21 cellular contexts compared by ENCODE assay signal in the genomic region with DNA sequence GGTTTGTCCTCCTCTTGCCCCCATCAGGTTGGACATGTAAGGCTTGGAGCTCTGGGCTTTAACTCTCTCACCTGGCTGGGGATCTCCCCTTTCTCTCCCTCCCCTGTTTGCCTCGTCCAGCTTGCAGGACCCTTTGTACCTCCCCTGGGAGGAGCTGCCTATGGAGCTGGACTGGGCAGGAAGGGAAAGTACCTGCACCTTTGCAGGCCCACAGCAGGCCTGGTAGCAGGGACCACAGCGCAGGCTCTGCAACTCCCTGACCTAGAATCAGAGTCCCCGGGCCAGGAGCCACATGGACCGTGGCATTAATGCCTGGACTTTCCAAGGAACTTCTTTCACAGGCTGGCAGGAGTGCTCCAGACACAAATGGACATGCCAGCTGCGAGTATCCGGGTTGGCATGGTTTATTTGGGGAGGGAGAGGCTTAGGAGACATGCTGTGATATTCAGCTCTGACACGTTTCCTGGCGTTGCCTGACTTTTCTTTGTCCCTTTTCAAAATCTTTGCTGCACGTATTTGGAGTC.
DNase-seq lines count a peak whose midpoint lies in the region; ATAC-seq and TF ChIP-seq lines count a peak whose summit lies in the region.
"Had no signal": no experiment of that assay in that cellular context is flagged by ENCODE, and none has a peak within 500 bp of the region (broad histone marks: within the 10 kb centered on the region; RNA-seq: fewer than 3 reads in every experiment).

No MANE protein-coding gene starts in this region.

- H3K4me1 Mint-ChIP-seq in CD8-positive, alpha-beta memory T cell = no peaks in the 10 kb centered on the region
- H3K4me1 Mint-ChIP-seq: T-cell had no signal

- no peak overlapping the region for H3K56ac ChIP-seq in IMR-90 (ENCODE audit: extremely low read depth, insufficient read depth, low read length)

- no TSS peak for BruUV-seq in IMR-90 (replicated peaks; lab: Mats Ljungman, UMichigan)

- dilution Hi-C loops in IMR-90 (cut with HindIII; ENCODE audit: low sequenced_read_pairs, unreplicated experiment) = no loop called here

- CTCF ChIA-PET in IMR-90 (lab: Yijun Ruan, JAX) = interaction anchor here (0.7 to 2.4 kb wide), 2 partner anchors 10 to 38 kb away, joined by 3 to 7 read pairs; no protein-coding TSS in a partner anchor
- CTCF ChIA-PET in CD8-positive, alpha-beta memory T cell (lab: Charles Lee) = no interaction called here

- H3K4me3 ChIP-seq in IMR-90 (ENCODE audit: insufficient read depth, low read depth, low read length) = no peak overlapping the region
- H3K4me3 ChIP-seq in neuronal stem cell (ENCODE audit: low read length in 2 of 2) = no peak overlapping the region
- H3K4me3 ChIP-seq in aorta (ENCODE audit: low read length in 2 of 2) = no peak overlapping the region
- no peak overlapping the region for H3K4me3 ChIP-seq in CD8-positive, alpha-beta memory T cell (ENCODE audit: low read length)

- DNase-seq in IMR-90 (no peak), cerebellum (ENCODE audit: low spot score) (peak; percentile 22), neuronal stem cell (ENCODE audit: low spot score) (no peak), aorta (no peak), NCI-H2171 treated with DMSO at 0.1 percent for 48 hours (lab: John Stamatoyannopoulos, UW) (no peak)
- DNase-seq in CD8-positive, alpha-beta memory T cell = no peak
- DNase-seq: BE2C, GDM1, H9, HFFc6, NCI-H1092, NCI-H1417 treated with DMSO at 0.1 percent for 48 hours, NCI-H1694 treated with DMSO at 0.1 percent for 48 hours, NCI-H2081, NCI-H226, NCI-H510A, NCI-H69, SHP77, T-cell had no signal

- ATAC-seq in IMR-90 (ENCODE audit: low read depth) (no peak), aorta (ENCODE audit: low FRiP score) (peak; percentile 19), HG02588 (IDR thresholded peaks at IDR 0.05; ENCODE audit: unreplicated experiment) (no peak)
- ATAC-seq: T-cell had no signal

- H3K4ac ChIP-seq in IMR-90 (ENCODE audit: low read depth, low read length) (no peak overlapping the region), neuronal stem cell (ENCODE audit: low read length) (no peak overlapping the region)

- no peaks in the 10 kb centered on the region for H3K36me3 Mint-ChIP-seq in CD8-positive, alpha-beta memory T cell
- H3K36me3 Mint-ChIP-seq: T-cell had no signal

- H3K27ac Mint-ChIP-seq in CD8-positive, alpha-beta memory T cell = no peak overlapping the region
- H3K27ac Mint-ChIP-seq: HFFc6, T-cell had no signal

- H3K79me1 ChIP-seq in IMR-90 (ENCODE audit: low read depth in 1 of 2, low read length in 2 of 2) = no peaks in the 10 kb centered on the region
- H3K79me1 ChIP-seq in neuronal stem cell (ENCODE audit: low read depth, low read length) = no peaks in the 10 kb centered on the region

- no peaks in the 10 kb centered on the region for H4K20me1 ChIP-seq in IMR-90 (ENCODE audit: insufficient read depth, low read length)

- no peak for TF ChIP-seq CTCF in IMR-90 (conservative IDR thresholded peaks at IDR 0.05; ENCODE audit: low read depth, low read length)

- no peak for TF ChIP-seq RAD21 in IMR-90 (IDR thresholded peaks at IDR 0.05; ENCODE audit: low read length)

- H3K36me3 ChIP-seq in IMR-90 (ENCODE audit: control insufficient read depth, insufficient read depth, low read length) (no peaks in the 10 kb centered on the region), neuronal stem cell (replicated peaks in 1 of 2; ENCODE audit: control insufficient read depth in 2 of 2, insufficient read depth in 2 of 2, low read length in 2 of 2) (no peaks in the 10 kb centered on the region), aorta (ENCODE audit: control insufficient read depth in 1 of 2, insufficient read depth in 2 of 2, low read length in 1 of 2) (no peaks in the 10 kb centered on the region)
- H3K36me3 ChIP-seq in CD8-positive, alpha-beta memory T cell (ENCODE audit: insufficient read depth, low read length) = no peaks in the 10 kb centered on the region
- H3K36me3 ChIP-seq: BE2C had no signal

- H2BK12ac ChIP-seq in neuronal stem cell (ENCODE audit: low read length) = no peak overlapping the region

- H2AK5ac ChIP-seq in IMR-90 (ENCODE audit: low read depth, low read length) (no peak overlapping the region), neuronal stem cell (ENCODE audit: low read depth, low read length) (no peak overlapping the region)

- no peak overlapping the region for H3K4me2 ChIP-seq in IMR-90 (ENCODE audit: low read depth, low read length)
- no peak overlapping the region for H3K4me2 ChIP-seq in neuronal stem cell (ENCODE audit: insufficient read depth, low read length, poor library complexity, severe bottlenecking)

- TF ChIP-seq POLR2A in IMR-90 (IDR thresholded peaks at IDR 0.05; ENCODE audit: low read depth, low read length) = no peak

- H3K18ac ChIP-seq in IMR-90 (ENCODE audit: low read depth, low read length) (no peak overlapping the region), neuronal stem cell (ENCODE audit: low read length) (no peak overlapping the region)

- H3K9ac ChIP-seq in IMR-90 (ENCODE audit: low read depth, low read length) = no peak overlapping the region
- no peak overlapping the region for H3K9ac ChIP-seq in neuronal stem cell (ENCODE audit: low read depth, low read length, poor library complexity)

- H3K9me3 ChIP-seq in IMR-90 (ENCODE audit: control insufficient read depth, insufficient read depth, low read length) (no peaks in the 10 kb centered on the region), neuronal stem cell (replicated peaks in 1 of 2; ENCODE audit: control insufficient read depth in 2 of 2, insufficient read depth in 1 of 2, low read depth in 1 of 2, low read length in 2 of 2) (no peaks in the 10 kb centered on the region), aorta (ENCODE audit: control insufficient read depth, low read length) (no peaks in the 10 kb centered on the region)
- no peaks in the 10 kb centered on the region for H3K9me3 ChIP-seq in CD8-positive, alpha-beta memory T cell (ENCODE audit: low read length)
- H3K9me3 ChIP-seq: BE2C had no signal

- H2BK15ac ChIP-seq in IMR-90 (ENCODE audit: low read depth, low read length) (no peak overlapping the region), neuronal stem cell (ENCODE audit: low read length) (no peak overlapping the region)

- in situ Hi-C loops in IMR-90 (cut with MboI; ENCODE audit: low sequenced_read_pairs) = no loop called here

- no peak overlapping the region for H4K8ac ChIP-seq in IMR-90 (ENCODE audit: low read depth in 2 of 2, low read length in 2 of 2)
- no peak overlapping the region for H4K8ac ChIP-seq in neuronal stem cell (ENCODE audit: low read depth, low read length)

- no peaks in the 10 kb centered on the region for H3K4me1 ChIP-seq in IMR-90 (ENCODE audit: control insufficient read depth, insufficient read depth, low read length)
- no peaks in the 10 kb centered on the region for H3K4me1 ChIP-seq in neuronal stem cell (ENCODE audit: control insufficient read depth in 2 of 2, insufficient read depth in 1 of 2, low read depth in 1 of 2, low read length in 2 of 2)
- H3K4me1 ChIP-seq in aorta (ENCODE audit: control insufficient read depth in 1 of 2, insufficient read depth in 2 of 2, low read length in 2 of 2) = no peaks in the 10 kb centered on the region
- no peaks in the 10 kb centered on the region for H3K4me1 ChIP-seq in CD8-positive, alpha-beta memory T cell (ENCODE audit: insufficient read depth, low read length)
- H3K4me1 ChIP-seq: BE2C had no signal

- H2BK120ac ChIP-seq in IMR-90 (ENCODE audit: low read depth, low read length) (no peak overlapping the region), neuronal stem cell (ENCODE audit: low read depth, low read length) (no peak overlapping the region)

- H3K27me3 ChIP-seq in IMR-90 (ENCODE audit: control insufficient read depth, insufficient read depth, low read length) = peaks cover 2% of the 10 kb centered on the region
- peaks cover 0 to 8% (median 0%) of the 10 kb centered on the region in 3 experiments for H3K27me3 ChIP-seq in neuronal stem cell (ENCODE audit: control insufficient read depth in 3 of 3, insufficient read depth in 3 of 3, low read depth in 1 of 3, low read length in 3 of 3)
- H3K27me3 ChIP-seq in aorta (ENCODE audit: control insufficient read depth in 1 of 2, insufficient read depth in 2 of 2, low read length in 1 of 2) = no peaks in the 10 kb centered on the region
- H3K27me3 ChIP-seq in CD8-positive, alpha-beta memory T cell (ENCODE audit: insufficient read depth, low read length, poor library complexity, severe bottlenecking) = peaks cover 3% of the 10 kb centered on the region

- H3K23ac ChIP-seq in IMR-90 (ENCODE audit: low read depth, low read length) = no peak overlapping the region
- H3K23ac ChIP-seq in neuronal stem cell (ENCODE audit: low read depth, low read length, poor library complexity) = peak overlapping the region; percentile 82

- H3K27me3 Mint-ChIP-seq in CD8-positive, alpha-beta memory T cell = peaks cover 7 to 22% of the 10 kb centered on the region in 2 donors

- no peak overlapping the region for H3K4me3 Mint-ChIP-seq in CD8-positive, alpha-beta memory T cell
- H3K4me3 Mint-ChIP-seq: H9, HFFc6, T-cell had no signal

- H2BK5ac ChIP-seq in IMR-90 (ENCODE audit: low read depth, low read length, poor library complexity, severe bottlenecking) (no peak overlapping the region), neuronal stem cell (ENCODE audit: low read length) (no peak overlapping the region)

- H4K91ac ChIP-seq in IMR-90 (ENCODE audit: insufficient read depth, low read depth, low read length) (no peak overlapping the region), neuronal stem cell (ENCODE audit: low read depth, low read length, poor library complexity) (no peak overlapping the region)

- 71% methylated on average over 2 of the region's 9 CpGs; no CpG with 5 or more reads in 1 of the 2 experiments for WGBS in IMR-90 (ENCODE audit: extremely low coverage in 2 of 2, insufficient read length in 1 of 2), 2 experiments
- WGBS in neuronal stem cell (ENCODE audit: extremely low coverage in 2 of 2, insufficient read length in 2 of 2, insufficient replicate concordance in 1 of 2), 2 donors = no CpG with 5 or more reads among the region's 9 CpGs
- 66 to 67% methylated on average over 9 of the region's 9 CpGs for WGBS in aorta, 2 donors

- no peak overlapping the region for H4K5ac ChIP-seq in IMR-90 (ENCODE audit: low read depth, low read length)

- H2AFZ ChIP-seq in IMR-90 (replicated peaks; ENCODE audit: low read length, poor library complexity) (no peak overlapping the region), neuronal stem cell (ENCODE audit: low read length) (no peak overlapping the region)

- no peaks in the 10 kb centered on the region for H3K9me3 Mint-ChIP-seq in CD8-positive, alpha-beta memory T cell
- H3K9me3 Mint-ChIP-seq: H9, HFFc6, T-cell had no signal

- H3K14ac ChIP-seq in IMR-90 (replicated peaks; ENCODE audit: low read depth, low read length) (no peak overlapping the region), neuronal stem cell (ENCODE audit: low read length) (no peak overlapping the region)

- no peaks in the 10 kb centered on the region; the same call in 1 of the 2 replicates for H3K9me1 ChIP-seq in IMR-90 (ENCODE audit: insufficient read depth, low read length)

- H3K27ac ChIP-seq in IMR-90 (ENCODE audit: insufficient read depth, low read length) = no peak overlapping the region
- H3K27ac ChIP-seq in neuronal stem cell (replicated peaks; ENCODE audit: low read length) = no peak overlapping the region
- no peak overlapping the region for H3K27ac ChIP-seq in aorta (ENCODE audit: low read depth in 1 of 2, low read length in 2 of 2)
- H3K27ac ChIP-seq in CD8-positive, alpha-beta memory T cell (ENCODE audit: low read depth, low read length) = no peak overlapping the region
- H3K27ac ChIP-seq: RWPE1 had no signal

- POLR2A ChIA-PET in IMR-90 (lab: Charles Lee; ENCODE audit: unreplicated experiment) = no interaction called here
- POLR2A ChIA-PET in CD8-positive, alpha-beta memory T cell (lab: Charles Lee) = no interaction called here

- H2AK9ac ChIP-seq in IMR-90 (replicated peaks; ENCODE audit: low read depth, low read length, poor library complexity) = peak overlapping the region; percentile 13

- intact Hi-C loops in IMR-90 (cut with micrococcal nuclease) (no loop called here), aorta (cut with DNase I) (no loop called here)

- no peak overlapping the region for H2BK20ac ChIP-seq in IMR-90 (ENCODE audit: low read depth, low read length)
